In the genomic region with DNA sequence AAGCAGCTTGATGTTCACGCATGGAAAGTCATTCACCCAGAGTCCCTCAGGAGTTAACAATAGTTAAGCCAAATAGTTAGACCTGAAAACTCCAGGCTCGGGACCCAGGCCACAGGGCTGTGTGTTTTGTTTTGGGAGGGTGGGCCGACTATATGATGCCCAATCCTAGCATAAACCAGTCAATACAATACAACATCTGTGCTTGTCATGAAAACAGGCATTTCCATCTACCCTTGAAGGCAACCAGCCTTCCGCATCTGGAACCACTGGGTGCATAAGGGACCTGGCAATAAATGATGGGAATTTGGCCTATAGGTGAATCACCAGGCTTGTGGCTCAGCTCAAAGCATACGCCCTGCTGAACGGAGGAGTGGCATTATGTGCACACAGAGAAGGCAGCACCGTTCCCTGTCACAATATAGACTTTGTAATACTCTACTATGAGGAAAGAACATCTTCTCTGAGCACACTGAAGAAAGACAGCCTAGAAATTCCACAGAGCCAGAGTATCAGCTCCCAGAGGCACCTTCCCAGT, we compare ENCODE assay signal across 12 cellular contexts.
DNase-seq lines count a peak whose midpoint lies in the region; ATAC-seq and TF ChIP-seq lines count a peak whose summit lies in the region.
"Had no signal": no experiment of that assay in that cellular context is flagged by ENCODE, and none has a peak within 500 bp of the region (broad histone marks: within the 10 kb centered on the region; RNA-seq: fewer than 3 reads in every experiment).

No MANE protein-coding gene starts in this region.

- H3K36me3 ChIP-seq in BLaER1 treated with 17β-estradiol and CSF1 and Interleukin-3, amounts not matched to agents 10 nM and 100 nM, result peaks cover 0 to 17% (median 9%) of the 10 kb centered on the region in 11 experiments; a peak in 11 of 22 replicates
- no peaks in the 10 kb centered on the region for H3K36me3 ChIP-seq in right lobe of liver

- TF ChIP-seq CTCF in right lobe of liver (IDR thresholded peaks at IDR 0.05) (no peak), GM10266 (IDR thresholded peaks at IDR 0.05; ENCODE audit: control insufficient read depth, insufficient read depth, low read depth, missing control alignments) (no peak)

- intact Hi-C loops in right lobe of liver (cut with DNase I) (no loop called here), Right ventricle myocardium superior (cut with DNase I) (no loop called here)

- H4K20me1 ChIP-seq in BLaER1 treated with 17β-estradiol and CSF1 and Interleukin-3, amounts not matched to agents 10 nM and 100 nM, result peaks cover 0 to 52% (median 17%) of the 10 kb centered on the region in 11 experiments; a peak in 13 of 22 replicates

- WGBS in right lobe of liver (ENCODE audit: insufficient coverage, low coverage, low lambda C conversion rate, missing lambda C conversion rate), result 47% methylated on average over 3 of the region's 7 CpGs

- ATAC-seq in right lobe of liver (peak in 3 of 4 donors; percentile 9 to 34 (median 23)), GM18870 (IDR thresholded peaks at IDR 0.05; ENCODE audit: unreplicated experiment) (no peak), Right ventricle myocardium superior (ENCODE audit: poor library complexity) (no peak)

- peaks cover 39 to 60% (median 49%) of the 10 kb centered on the region in 10 experiments for H3K4me1 ChIP-seq in BLaER1 treated with 17β-estradiol and CSF1 and Interleukin-3, amounts not matched to agents 10 nM and 100 nM
- H3K4me1 ChIP-seq in right lobe of liver, result peaks cover 0 to 20% (median 6%) of the 10 kb centered on the region in 4 donors

- H3K4me3 ChIP-seq in BLaER1 treated with 17β-estradiol and CSF1 and Interleukin-3, amounts not matched to agents 10 nM and 100 nM, result no peak overlapping the region
- no peak overlapping the region for H3K4me3 ChIP-seq in right lobe of liver

- peak overlapping the region in 8 of 11 experiments; percentile 3 to 34 (median 20); a peak in 11 of 22 replicates for H3K4me2 ChIP-seq in BLaER1 treated with 17β-estradiol and CSF1 and Interleukin-3, amounts not matched to agents 10 nM and 100 nM

- TF ChIP-seq POLR2A in right lobe of liver (IDR thresholded peaks at IDR 0.05), result no peak

- no peaks in the 10 kb centered on the region for H3K27me3 ChIP-seq in BLaER1 treated with 17β-estradiol and CSF1 and Interleukin-3, amounts not matched to agents 10 nM and 100 nM
- H3K27me3 ChIP-seq in right lobe of liver, result no peaks in the 10 kb centered on the region

- H3K27ac ChIP-seq in BLaER1 treated with 17β-estradiol and CSF1 and Interleukin-3, amounts not matched to agents 10 nM and 100 nM, result no peak overlapping the region
- H3K27ac ChIP-seq in right lobe of liver, result peak overlapping the region in 1 of 3 donors; percentile 4

- peaks cover 0 to 18% (median 12%) of the 10 kb centered on the region in 11 experiments; a peak in 11 of 22 replicates for H3K9me3 ChIP-seq in BLaER1 treated with 17β-estradiol and CSF1 and Interleukin-3, amounts not matched to agents 10 nM and 100 nM (replicated peaks in 1 of 11)
- no peaks in the 10 kb centered on the region for H3K9me3 ChIP-seq in right lobe of liver

- H3K9ac ChIP-seq in BLaER1 treated with 17β-estradiol and CSF1 and Interleukin-3, amounts not matched to agents 10 nM and 100 nM, result no peak overlapping the region

- DNase-seq in HT-29 (ENCODE audit: low spot score), result peak; percentile 5
- peak; percentile 60 for DNase-seq in amniotic epithelial cell (ENCODE audit: low read depth)
- no peak for DNase-seq in right lobe of liver
- DNase-seq in NCI-H1105 treated with DMSO at 0.1 percent for 48 hours (lab: John Stamatoyannopoulos, UW), result no peak
- no peak for DNase-seq in GM10266 (ENCODE audit: extremely low spot score)
- no peak for DNase-seq in Right ventricle myocardium superior
- DNase-seq: activated T-cell treated with anti-CD3 and anti-CD28 coated beads, Interleukin-2, amount 50 U/mL, for 1 hour; DMS79 treated with DMSO at 0.1 percent for 48 hours; effector CD8-positive, alpha-beta T cell; NCI-H2081 had no signal

Comparison
In these comparisons a context has a peak if more than half of its experiments do, and no peak if none do; other contexts are left out.
1. DNase-seq: peak in HT-29 (single experiment) and amniotic epithelial cell (single experiment); none in right lobe of liver (0 of 3), NCI-H1105 treated with DMSO at 0.1 percent for 48 hours (single experiment), GM10266 (single experiment) and Right ventricle myocardium superior (single experiment).
2. ATAC-seq: peak in right lobe of liver (3 of 4); none in GM18870 (single experiment) and Right ventricle myocardium superior (single experiment).